In the genomic region with DNA sequence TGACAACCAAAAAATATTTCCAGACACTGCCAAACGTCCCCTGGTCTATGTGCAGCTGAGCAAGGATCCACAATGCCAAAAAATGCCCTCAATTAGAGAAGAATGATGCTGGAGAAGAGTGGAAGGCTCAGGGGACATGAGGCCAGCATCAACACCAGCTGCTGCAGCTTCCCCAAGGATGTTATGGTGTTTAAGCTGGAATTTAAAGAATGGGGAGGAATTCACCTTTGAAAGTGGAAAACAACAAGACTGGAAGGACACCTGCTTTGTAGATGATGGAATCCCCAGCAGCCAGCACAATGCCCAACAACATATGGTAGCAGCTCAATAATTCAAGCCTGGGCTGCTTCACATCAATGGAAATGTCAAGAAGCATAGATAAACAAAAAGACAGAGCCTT, we compare ENCODE assay signal across 27 cellular contexts. TPM values are rescaled to one million over a fixed set of nuclear protein-coding genes. Genes with fewer than 3 reads are reported as not detected.
"Had no signal": no experiment of that assay in that cellular context is flagged by ENCODE, and none has a peak within 500 bp of the region (broad histone marks: within the 10 kb centered on the region; RNA-seq: fewer than 3 reads in every experiment).

No MANE protein-coding gene starts in this region.

- H3K9me3 Mint-ChIP-seq: activated B cell treated with CpG ODN at 0.5 μM for 24 hours; central memory CD8-positive, alpha-beta T cell; dendritic cell treated with granulocyte-macrophage colony-stimulating factor and Interleukin-4, amounts not matched to agents 40 ng/mL and 50 ng/mL, for 4 days; natural killer cell treated with Interleukin-12 subunit alpha and Interleukin-12 subunit beta and Interleukin-15 and Interleukin-18, amount 100 ng/mL, for 72 hours had no signal

- H3K4me1 ChIP-seq: esophagus muscularis mucosa, foreskin keratinocyte, heart right ventricle, left ventricle myocardium inferior, tibial nerve had no signal

- H3K36me3 ChIP-seq: esophagus muscularis mucosa, heart right ventricle, left ventricle myocardium inferior, tibial nerve had no signal

- H3K4me3 Mint-ChIP-seq: activated B cell treated with CpG ODN at 0.5 μM for 24 hours; activated CD4-positive, alpha-beta T cell treated with anti-CD3 and anti-CD28 coated beads for 36 hours; activated CD8-positive, alpha-beta memory T cell treated with anti-CD3 and anti-CD28 coated beads, Interleukin-2, amount 10 ng/mL, durations not matched to agents 7 days and 5 days; activated CD8-positive, alpha-beta T cell treated with anti-CD3 and anti-CD28 coated beads, Interleukin-2, amount 10 ng/mL, durations not matched to agents 7 days and 5 days; activated naive CD8-positive, alpha-beta T cell; central memory CD8-positive, alpha-beta T cell; dendritic cell treated with granulocyte-macrophage colony-stimulating factor and Interleukin-4, amounts not matched to agents 40 ng/mL and 50 ng/mL, for 4 days; natural killer cell treated with Interleukin-12 subunit alpha and Interleukin-12 subunit beta and Interleukin-15 and Interleukin-18, amount 100 ng/mL, for 72 hours had no signal

- ATAC-seq: activated CD4-positive, alpha-beta T cell treated with anti-CD3 and anti-CD28 coated beads for 36 hours; activated CD8-positive, alpha-beta memory T cell treated with anti-CD3 and anti-CD28 coated beads, Interleukin-2, amount 10 ng/mL, durations not matched to agents 7 days and 5 days; activated CD8-positive, alpha-beta T cell treated with anti-CD3 and anti-CD28 coated beads, Interleukin-2, amount 10 ng/mL, durations not matched to agents 7 days and 5 days; foreskin keratinocyte; mucosa of descending colon; right cardiac atrium had no signal

- H3K4me3 ChIP-seq: esophagus muscularis mucosa, heart right ventricle, left ventricle myocardium inferior, lung, mucosa of descending colon, tibial nerve had no signal

- H3K27me3 Mint-ChIP-seq: activated B cell treated with CpG ODN at 0.5 μM for 24 hours; activated CD4-positive, alpha-beta T cell treated with anti-CD3 and anti-CD28 coated beads for 36 hours; activated CD8-positive, alpha-beta memory T cell treated with anti-CD3 and anti-CD28 coated beads, Interleukin-2, amount 10 ng/mL, durations not matched to agents 7 days and 5 days; activated naive CD8-positive, alpha-beta T cell; central memory CD8-positive, alpha-beta T cell; dendritic cell treated with granulocyte-macrophage colony-stimulating factor and Interleukin-4, amounts not matched to agents 40 ng/mL and 50 ng/mL, for 4 days had no signal

- H3K9me3 ChIP-seq: esophagus muscularis mucosa, heart right ventricle, left ventricle myocardium inferior, mucosa of descending colon, tibial nerve had no signal

- H3K27ac Mint-ChIP-seq: activated B cell treated with CpG ODN at 0.5 μM for 24 hours; activated CD4-positive, alpha-beta T cell treated with anti-CD3 and anti-CD28 coated beads for 36 hours; activated CD8-positive, alpha-beta memory T cell treated with anti-CD3 and anti-CD28 coated beads, Interleukin-2, amount 10 ng/mL, durations not matched to agents 7 days and 5 days; activated naive CD8-positive, alpha-beta T cell; dendritic cell treated with granulocyte-macrophage colony-stimulating factor and Interleukin-4, amounts not matched to agents 40 ng/mL and 50 ng/mL, for 4 days; natural killer cell treated with Interleukin-12 subunit alpha and Interleukin-12 subunit beta and Interleukin-15 and Interleukin-18, amount 100 ng/mL, for 72 hours had no signal

- H3K4me1 Mint-ChIP-seq: activated B cell treated with CpG ODN at 0.5 μM for 24 hours; central memory CD8-positive, alpha-beta T cell had no signal

- H3K36me3 Mint-ChIP-seq: activated naive CD8-positive, alpha-beta T cell; natural killer cell treated with Interleukin-12 subunit alpha and Interleukin-12 subunit beta and Interleukin-15 and Interleukin-18, amount 100 ng/mL, for 72 hours had no signal

- H3K27ac ChIP-seq: esophagus muscularis mucosa, foreskin keratinocyte, tibial nerve had no signal

- H3K27me3 ChIP-seq: esophagus muscularis mucosa, foreskin keratinocyte, heart right ventricle, tibial nerve had no signal

- DNase-seq: activated B cell treated with CpG ODN at 0.5 μM for 24 hours; activated CD4-positive, alpha-beta T cell treated with anti-CD3 and anti-CD28 coated beads for 36 hours; activated CD8-positive, alpha-beta memory T cell treated with anti-CD3 and anti-CD28 coated beads, Interleukin-2, amount 10 ng/mL, durations not matched to agents 7 days and 5 days; activated CD8-positive, alpha-beta T cell treated with anti-CD3 and anti-CD28 coated beads, Interleukin-2, amount 10 ng/mL, durations not matched to agents 7 days and 5 days; activated naive CD4-positive, alpha-beta T cell; activated T-cell treated with anti-CD3 and anti-CD28 coated beads, Interleukin-2, amount 50 U/mL, for 48 hours; anterior cingulate cortex; foreskin keratinocyte; heart right ventricle; islet precursor cell; left ventricle myocardium inferior; mucosa of descending colon; right cardiac atrium; stimulated activated CD4-positive, alpha-beta T cell treated with anti-CD3 and anti-CD28 coated beads, Interleukin-2, amount 100 ng/mL, for 48 hours; stimulated activated naive CD4-positive, alpha-beta T cell treated with Interleukin-2 at 50 U/mL for 16 hours; T-helper 2 cell had no signal

RNA-seq across cellular contexts. Expression of a gene that starts 20.3 kb away (rescaled TPM):
- total RNA-seq: activated B cell treated with CpG ODN at 0.5 μM for 24 hours; activated CD4-positive, alpha-beta T cell treated with anti-CD3 and anti-CD28 coated beads for 36 hours; activated CD8-positive, alpha-beta memory T cell treated with anti-CD3 and anti-CD28 coated beads, Interleukin-2, amount 10 ng/mL, durations not matched to agents 7 days and 5 days; activated CD8-positive, alpha-beta T cell treated with anti-CD3 and anti-CD28 coated beads, Interleukin-2, amount 10 ng/mL, durations not matched to agents 7 days and 5 days; bronchial epithelial cell; foreskin keratinocyte; mesenteric fat pad; natural killer cell treated with Interleukin-12 subunit alpha and Interleukin-12 subunit beta and Interleukin-15 and Interleukin-18, amount 100 ng/mL, for 72 hours; omental fat pad; temporal lobe; tibial nerve had no signal
- polyA plus RNA-seq: foreskin keratinocyte had no signal
